In the genomic region with DNA sequence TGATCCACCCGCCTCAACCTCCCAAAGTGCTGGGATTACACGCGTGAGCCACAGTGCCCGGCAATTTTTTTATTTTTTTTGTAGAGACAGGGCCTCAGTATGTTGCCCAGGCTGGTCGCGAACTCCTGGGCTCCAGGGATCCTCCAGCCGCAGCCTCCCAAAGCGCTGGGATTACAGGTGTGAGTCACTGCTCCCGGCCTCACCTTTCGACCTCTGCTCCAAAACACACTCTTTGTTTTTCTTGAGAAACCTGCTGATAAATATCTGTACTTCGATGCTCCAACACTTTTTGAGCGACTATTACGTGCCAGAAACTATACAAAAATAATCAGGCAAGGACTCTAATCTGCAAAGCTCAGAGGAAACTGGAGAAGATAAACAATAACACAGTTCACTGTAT, we compare ENCODE assay signal across 8 cellular contexts. TPM values are rescaled to one million over a fixed set of nuclear protein-coding genes. Genes with fewer than 3 reads are reported as not detected.
DNase-seq lines count a peak whose midpoint lies in the region; ATAC-seq, FAIRE-seq and TF ChIP-seq lines count a peak whose summit lies in the region.

No MANE protein-coding gene starts in this region.

- H3K9ac ChIP-seq in H1 (replicated peaks in 1 of 4; ENCODE audit: extremely low read depth in 1 of 4, low read depth in 3 of 4, low read length in 3 of 4) = peak overlapping the region in 3 of 4 experiments; percentile 96 to 100 (median 100); a peak in 5 of 7 replicates

- H3K56ac ChIP-seq in H1 (replicated peaks; ENCODE audit: insufficient read length, low read depth, low read length) = no peak overlapping the region

- H3K4ac ChIP-seq in H1 (replicated peaks; ENCODE audit: insufficient read length, low read depth, low read length) = no peak overlapping the region

- H3K23ac ChIP-seq in H1 (ENCODE audit: insufficient read length) = no peak overlapping the region

- H3K79me2 ChIP-seq in H1 (ENCODE audit: control insufficient read depth in 1 of 2, insufficient read depth in 2 of 2, low read length in 2 of 2) = peaks cover 18 to 40% of the 10 kb centered on the region in 2 experiments

- POLR2A ChIA-PET in Caco-2 (lab: Charles Lee) = interaction anchor here (0.8 to 2.1 kb wide), 3 partner anchors 12 to 35 kb away, joined by 3 to 129 read pairs (median 6); a partner anchor contains a TSS
- POLR2A ChIA-PET in H1 (lab: Charles Lee; ENCODE audit: partially characterized antibody) = interaction anchor here (0.9 to 10.2 kb wide), 9 partner anchors 11 to 250 kb away, joined by 3 to 167 read pairs (median 6); a partner anchor contains a TSS

- 0 out of 2 replicates have a peak overlapping the region, but pooled peaks have one; percentile 24 for H2AK5ac ChIP-seq in H1 (ENCODE audit: low read depth, low read length)

- peak overlapping the region; percentile 97 for H3K27ac Mint-ChIP-seq in Caco-2 (ENCODE audit: unreplicated experiment)

- 89% methylated on average over 13 of the region's 13 CpGs; no CpG with 5 or more reads in 1 of the 2 experiments for WGBS in H1 (ENCODE audit: extremely low coverage in 1 of 2, insufficient coverage in 1 of 2, insufficient read length in 1 of 2, insufficient replicate concordance in 2 of 2, low coverage in 1 of 2, low lambda C conversion rate in 2 of 2, missing lambda C conversion rate in 1 of 2), 2 experiments
- WGBS in ovary, 3 donors = 67 to 81% (median 68%) methylated on average over 13 of the region's 13 CpGs

- H3K4me3 ChIP-seq in Caco-2 (ENCODE audit: low read depth, low read length) (peak overlapping the region; percentile 83), NB4 (ENCODE audit: low read depth, low read length) (peak overlapping the region; percentile 90), H1 (ENCODE audit: extremely low read depth in 1 of 4, insufficient read depth in 2 of 4, low read depth in 3 of 4, low read length in 4 of 4) (peak overlapping the region; percentile 77 to 100 (median 90); a peak in 7 of 8 replicates), ovary (peak overlapping the region; percentile 90)

- no peak overlapping the region for H2BK5ac ChIP-seq in H1 (ENCODE audit: low read depth, low read length)

- TF ChIP-seq RAD21 in H1 (IDR thresholded peaks at IDR 0.05 in 1 of 2, conservative IDR thresholded peaks at IDR 0.05 in 1 of 2; ENCODE audit: low read depth in 2 of 2, low read length in 2 of 2) = no peak

- peaks cover 0 to 2% of the 10 kb centered on the region in 2 experiments for H4K20me1 ChIP-seq in H1 (replicated peaks in 1 of 2; ENCODE audit: control insufficient read depth in 1 of 2, insufficient read depth in 2 of 2, low read length in 2 of 2)

- no peaks in the 10 kb centered on the region for H3K27me3 Mint-ChIP-seq in Caco-2 (ENCODE audit: insufficient read depth, unreplicated experiment)

- no peak overlapping the region for H2BK20ac ChIP-seq in H1 (ENCODE audit: low read length)

- TF ChIP-seq POLR2A in NB4 (IDR thresholded peaks at IDR 0.05; ENCODE audit: extremely low read depth, insufficient read length) (no peak), H1 (IDR thresholded peaks at IDR 0.05; ENCODE audit: control extremely low read depth in 1 of 2, low read depth in 2 of 2, low read length in 2 of 2) (no peak), ovary (IDR thresholded peaks at IDR 0.05) (no peak)

- H3K36me3 Mint-ChIP-seq in Caco-2 (ENCODE audit: insufficient read depth, unreplicated experiment) = peaks cover 58% of the 10 kb centered on the region

- H3K18ac ChIP-seq in H1 (ENCODE audit: extremely low read depth, low read length) = no peak overlapping the region

- no peak for ATAC-seq in HG03432 (IDR thresholded peaks at IDR 0.05; ENCODE audit: unreplicated experiment)
- no peak for ATAC-seq in HG03469 (IDR thresholded peaks at IDR 0.05; ENCODE audit: unreplicated experiment)

- CTCF ChIA-PET in Caco-2 (lab: Charles Lee) (interaction anchor here (1.2 kb wide), 1 partner anchor 172 kb away, joined by 6 read pairs; no protein-coding TSS in a partner anchor), H1 (lab: Charles Lee; ENCODE audit: partially characterized antibody) (interaction anchor here (0.5 to 0.6 kb wide), 3 partner anchors 46 to 1431 kb away, joined by 3 read pairs; no protein-coding TSS in a partner anchor)

- peak overlapping the region; percentile 98 for H3K4me3 Mint-ChIP-seq in Caco-2 (ENCODE audit: unreplicated experiment)

- no peak overlapping the region for H2BK15ac ChIP-seq in H1 (ENCODE audit: low read length)

- H2BK12ac ChIP-seq in H1 (ENCODE audit: low read depth, low read length) = no peak overlapping the region

- H3K36me3 ChIP-seq in Caco-2 (ENCODE audit: control insufficient read depth, insufficient read depth, low read length) = 0 out of 2 replicates have a peak, but pooled peaks cover 2% of the 10 kb centered on the region
- H3K36me3 ChIP-seq in H1 (ENCODE audit: control insufficient read depth in 2 of 4, insufficient read depth in 4 of 4, low read length in 3 of 4) = peaks cover 3 to 26% (median 8%) of the 10 kb centered on the region in 4 experiments; a peak in 6 of 8 replicates
- H3K36me3 ChIP-seq in ovary = no peaks in the 10 kb centered on the region

- no TSS peak for BruUV-seq in Caco-2 (replicated peaks; lab: Mats Ljungman, UMichigan)

- H4K5ac ChIP-seq in H1 (ENCODE audit: insufficient read length, low read depth, low read length) = no peak overlapping the region

- no peak overlapping the region for H4K91ac ChIP-seq in H1 (replicated peaks; ENCODE audit: insufficient read length, low read length)

- no peak overlapping the region for H3K14ac ChIP-seq in H1 (ENCODE audit: insufficient read length)

- no peaks in the 10 kb centered on the region for H3K27me3 ChIP-seq in Caco-2 (replicated peaks; ENCODE audit: control insufficient read depth, insufficient read depth, low read length)
- no peaks in the 10 kb centered on the region for H3K27me3 ChIP-seq in H1 (replicated peaks in 1 of 4; ENCODE audit: control insufficient read depth in 3 of 4, extremely low read depth in 1 of 4, insufficient read depth in 3 of 4, low read length in 3 of 4)
- no peaks in the 10 kb centered on the region for H3K27me3 ChIP-seq in ovary

- intact Hi-C loops in Caco-2 (cut with micrococcal nuclease; ENCODE audit: unreplicated experiment) = loop anchor here (5.0 kb wide), 1 partner anchor 48 kb away; a partner anchor contains a TSS
- intact Hi-C loops in ovary (cut with DNase I) = no loop called here

- TF ChIP-seq EP300 in H1 (IDR thresholded peaks at IDR 0.05; ENCODE audit: borderline replicate concordance in 1 of 2, low read depth in 2 of 2, low read length in 2 of 2) (no peak), ovary (IDR thresholded peaks at IDR 0.05) (no peak)

- H3K23me2 ChIP-seq in H1 (ENCODE audit: low read depth, low read length) = peaks cover 6% of the 10 kb centered on the region; the same call in 1 of the 2 replicates

- H3K4me2 ChIP-seq in H1 (ENCODE audit: insufficient read depth in 1 of 2, low read depth in 2 of 2, low read length in 2 of 2) = peak overlapping the region; percentile 63 to 80

- H3K4me1 ChIP-seq in Caco-2 (peaks cover 4% of the 10 kb centered on the region; the same call in 1 of the 2 replicates), H1 (replicated peaks in 1 of 4; ENCODE audit: control insufficient read depth in 3 of 4, insufficient read depth in 4 of 4, low read length in 3 of 4) (no peaks in the 10 kb centered on the region; a peak in 1 of 7 replicates), ovary (ENCODE audit: insufficient read depth) (peaks cover 7% of the 10 kb centered on the region)

- H3K27ac ChIP-seq in H1 (ENCODE audit: low read depth, low read length) (no peak overlapping the region), ovary (no peak overlapping the region)

- TF ChIP-seq CTCF in Caco-2 (IDR thresholded peaks at IDR 0.05; ENCODE audit: insufficient read depth in 1 of 2, low read depth in 1 of 2, low read length in 1 of 2, severe bottlenecking in 1 of 2, unreplicated experiment in 1 of 2) = no peak
- TF ChIP-seq CTCF in NB4 (IDR thresholded peaks at IDR 0.05; ENCODE audit: low read depth, low read length) = no peak
- no peak for TF ChIP-seq CTCF in H1 (IDR thresholded peaks at IDR 0.05; ENCODE audit: control extremely low read depth in 1 of 3, insufficient read depth in 1 of 3, low read depth in 1 of 3, low read length in 3 of 3)
- TF ChIP-seq CTCF in ovary (IDR thresholded peaks at IDR 0.05) = no peak

- H3K79me1 ChIP-seq in H1 (ENCODE audit: low read depth, low read length) = peaks cover 3% of the 10 kb centered on the region; the same call in 1 of the 2 replicates

- H3K9me3 Mint-ChIP-seq in Caco-2 (ENCODE audit: unreplicated experiment) = no peaks in the 10 kb centered on the region

- H3K4me1 Mint-ChIP-seq in Caco-2 (ENCODE audit: low read depth, unreplicated experiment) = peaks cover 7% of the 10 kb centered on the region

- H2BK120ac ChIP-seq in H1 (replicated peaks; ENCODE audit: low read depth, low read length) = no peak overlapping the region

- H2AFZ ChIP-seq in H1 (ENCODE audit: low read length) = no peak overlapping the region

- no peak for FAIRE-seq in H1 (lab: Jason Lieb, UNC)

- DNase-seq in Caco-2 (peak in 1 of 2 experiments; percentile 20), NB4 (ENCODE audit: low read depth) (no peak), H1 (ENCODE audit: low read depth in 1 of 2, low spot score in 2 of 2) (no peak), ovary (no peak), NCI-H187 (lab: John Stamatoyannopoulos, UW) (no peak), NCI-H2081 treated with DMSO at 0.1 percent for 48 hours (lab: John Stamatoyannopoulos, UW) (no peak)

- H4K8ac ChIP-seq in H1 (ENCODE audit: extremely low read depth, insufficient read depth, low read length) = no peak overlapping the region

- H3K9me3 ChIP-seq in Caco-2 = no peaks in the 10 kb centered on the region
- H3K9me3 ChIP-seq in H1 (ENCODE audit: insufficient read depth in 2 of 2, low read depth in 1 of 2, low read length in 1 of 2) = no peaks in the 10 kb centered on the region
- H3K9me3 ChIP-seq in ovary = no peaks in the 10 kb centered on the region

RNA-seq across cellular contexts. Expression of a gene that starts 1.0 kb away (rescaled TPM):
- total RNA-seq in Caco-2 (2022) (58.9 and 62.2 TPM in 2 replicates), ovary (10 to 100 TPM; 15.6 to 43.7 (median 34.1) TPM)
- 56.5 and 57.6 TPM in 2 replicates for total RNA-seq in H1 (2021; fragmentation: NEBNext Ultra II Directional; extraction: Animal tissue kit (Norgen Biotek cat#: 25700))
- polyA plus RNA-seq in H1 (2011; rRNA removed) (17.8 and 24.7 TPM in 2 replicates), ovary (10 to 100 TPM; 11.0 to 32.0 TPM)
- polyA plus RNA-seq in H1 (2011; cell fraction: cytosol; rRNA removed) = 23.1 TPM
- 24.9 TPM for polyA plus RNA-seq in H1 (2011; cell fraction: nucleus; rRNA removed)
- polyA plus RNA-seq in H1 (2012, experiment 1 of 2) = 22.3 to 40.1 TPM (median 28.1 TPM) in 4 replicates
- polyA plus RNA-seq in H1 (2012, experiment 2 of 2) = 1.8 TPM
- 29.8 TPM for polyA plus RNA-seq in H1 (2013, experiment 1 of 2)
- 30.5 TPM for polyA plus RNA-seq in H1 (2013, experiment 2 of 2)
- polyA minus RNA-seq in H1 (2011; rRNA and poly(A)+ RNA removed) = 61.0 and 78.2 TPM in 2 replicates
- polyA minus RNA-seq in H1 (2011; cell fraction: cytosol; rRNA and poly(A)+ RNA removed) = 30.3 TPM
- 48.9 TPM for polyA minus RNA-seq in H1 (2011; cell fraction: nucleus; rRNA and poly(A)+ RNA removed)

RNA-seq across cellular contexts. Expression of a gene that starts 11.2 kb away (rescaled TPM):
- total RNA-seq in Caco-2 (2022) = 85.5 and 86.6 TPM in 2 replicates
- total RNA-seq in H1 (2021; fragmentation: NEBNext Ultra II Directional; extraction: Animal tissue kit (Norgen Biotek cat#: 25700)) = 68.9 and 70.3 TPM in 2 replicates
- 14.8 and 16.0 TPM in 2 replicates for polyA plus RNA-seq in H1 (2011; rRNA removed)
- polyA plus RNA-seq in H1 (2011; cell fraction: cytosol; rRNA removed) = 18.9 TPM
- polyA plus RNA-seq in H1 (2011; cell fraction: nucleus; rRNA removed) = 39.7 TPM
- polyA plus RNA-seq in H1 (2012, experiment 1 of 2) = 23.2 to 31.7 TPM (median 29.2 TPM) in 4 replicates
- 3.4 TPM for polyA plus RNA-seq in H1 (2012, experiment 2 of 2)
- 25.7 TPM for polyA plus RNA-seq in H1 (2013, experiment 1 of 2)
- 22.3 TPM for polyA plus RNA-seq in H1 (2013, experiment 2 of 2)
- polyA minus RNA-seq in H1 (2011; rRNA and poly(A)+ RNA removed) = 68.8 and 70.2 TPM in 2 replicates
- 50.0 TPM for polyA minus RNA-seq in H1 (2011; cell fraction: cytosol; rRNA and poly(A)+ RNA removed)
- polyA minus RNA-seq in H1 (2011; cell fraction: nucleus; rRNA and poly(A)+ RNA removed) = 69.1 TPM
- 10 to 100 TPM; 29.1 to 65.9 (median 50.3) TPM for total RNA-seq in ovary
- 10 to 100 TPM; 17.8 to 31.8 TPM for polyA plus RNA-seq in ovary

RNA-seq across cellular contexts. Expression of a gene that starts 48.6 kb away (rescaled TPM):
- total RNA-seq in Caco-2 (2022) = 11.2 and 12.6 TPM in 2 replicates
- total RNA-seq in H1 (2021; fragmentation: NEBNext Ultra II Directional; extraction: Animal tissue kit (Norgen Biotek cat#: 25700)) = 10.3 and 11.0 TPM in 2 replicates
- 4.3 and 5.5 TPM in 2 replicates for polyA plus RNA-seq in H1 (2011; rRNA removed)
- polyA plus RNA-seq in H1 (2011; cell fraction: cytosol; rRNA removed) = 4.3 TPM
- 4.9 TPM for polyA plus RNA-seq in H1 (2011; cell fraction: nucleus; rRNA removed)
- polyA plus RNA-seq in H1 (2012, experiment 1 of 2) = 5.4 to 6.4 TPM (median 6.0 TPM) in 4 replicates
- polyA plus RNA-seq in H1 (2012, experiment 2 of 2) = 4.4 TPM
- polyA plus RNA-seq in H1 (2013, experiment 1 of 2) = 5.2 TPM
- polyA plus RNA-seq in H1 (2013, experiment 2 of 2) = 5.8 TPM
- 8.8 and 11.0 TPM in 2 replicates for polyA minus RNA-seq in H1 (2011; rRNA and poly(A)+ RNA removed)
- 4.0 TPM for polyA minus RNA-seq in H1 (2011; cell fraction: cytosol; rRNA and poly(A)+ RNA removed)
- polyA minus RNA-seq in H1 (2011; cell fraction: nucleus; rRNA and poly(A)+ RNA removed) = 5.2 TPM
- 10 to 100 TPM; 12.7 to 25.2 (median 18.5) TPM for total RNA-seq in ovary
- polyA plus RNA-seq in ovary = 10 to 100 TPM in 1 of 2 donors, 1 to 10 TPM in 1; 4.7 to 16.6 TPM
